ENCODE assay signal across 1 cellular context in genomic region chr2:189874571-189875320, GRCh38.
TF ChIP-seq lines count a peak whose summit lies in the region.

No MANE protein-coding gene starts in this region.

TF ChIP-seq in GM23338, 12 proteins besides CTCF, POLR2A, EP300 and RAD21 (continued from another document):
- TF ChIP-seq STAT1 (IDR thresholded peaks at IDR 0.05; ENCODE audit: unreplicated experiment): no peak
- no peak for TF ChIP-seq ETS1 (IDR thresholded peaks at IDR 0.05)
- no peak for TF ChIP-seq CREB1 (CRISPR knock-in tag; IDR thresholded peaks at IDR 0.05; ENCODE audit: low read depth)
